Comparison of ENCODE assay signal across 8 cellular contexts in genomic region chr2:25879133-25879730, GRCh38. TPM values are rescaled to one million over a fixed set of nuclear protein-coding genes. Genes with fewer than 3 reads are reported as not detected.
DNase-seq lines count a peak whose midpoint lies in the region; ATAC-seq and TF ChIP-seq lines count a peak whose summit lies in the region.

No MANE protein-coding gene starts in this region.

- TF ChIP-seq CTCF in WI38 (IDR thresholded peaks at IDR 0.05; ENCODE audit: low read depth, low read length) (no peak), hepatocyte (IDR thresholded peaks at IDR 0.05; ENCODE audit: poor library complexity) (no peak)

- H3K4me2 ChIP-seq in hepatocyte, result peak overlapping the region; percentile 74

- peak overlapping the region; percentile 62 for H2AFZ ChIP-seq in hepatocyte

- H3K27ac Mint-ChIP-seq in activated naive CD4-positive, alpha-beta T cell treated with anti-CD3 and anti-CD28 coated beads for 36 hours, result peak overlapping the region; percentile 96

- no peaks in the 10 kb centered on the region for H3K27me3 Mint-ChIP-seq in activated naive CD4-positive, alpha-beta T cell treated with anti-CD3 and anti-CD28 coated beads for 36 hours (ENCODE audit: low read depth)

- H3K9me2 ChIP-seq in hepatocyte (replicated peaks; ENCODE audit: insufficient read depth), result no peaks in the 10 kb centered on the region

- H3K79me2 ChIP-seq in hepatocyte, result peaks cover 30% of the 10 kb centered on the region

- peak overlapping the region; percentile 70 to 75 for H3K9ac ChIP-seq in stomach smooth muscle (ENCODE audit: low read length in 2 of 2)

- H3K4me3 ChIP-seq in WI38 (ENCODE audit: low read depth, low read length) (peak overlapping the region; percentile 92), hepatocyte (peak overlapping the region; percentile 21), stomach smooth muscle (ENCODE audit: low read length in 2 of 2) (peak overlapping the region in 1 of 2 donors; percentile 97)

- DNase-seq in activated naive CD4-positive, alpha-beta T cell treated with anti-CD3 and anti-CD28 coated beads for 36 hours, result no peak
- no peak for DNase-seq in activated naive CD4-positive, alpha-beta T cell treated with anti-CD3 and anti-CD28 coated beads, Interleukin-2, amount 50 U/mL, for 16 hours
- DNase-seq in hepatocyte (ENCODE audit: low spot score), result peak; percentile 45
- no peak for DNase-seq in stimulated activated CD4-positive, alpha-beta T cell treated with anti-CD3 and anti-CD28 coated beads, Interleukin-4, amount 100 ng/mL, for 4 hours
- no peak for DNase-seq in activated CD8-positive, alpha-beta memory T cell treated with anti-CD3 and anti-CD28 coated beads, Interleukin-2, amount 50 U/mL, for 48 hours

- H3K36me3 Mint-ChIP-seq in activated naive CD4-positive, alpha-beta T cell treated with anti-CD3 and anti-CD28 coated beads for 36 hours (ENCODE audit: low read depth), result peaks cover 3% of the 10 kb centered on the region

- H3K4me3 Mint-ChIP-seq in activated naive CD4-positive, alpha-beta T cell treated with anti-CD3 and anti-CD28 coated beads for 36 hours, result peak overlapping the region; percentile 91

- no peaks in the 10 kb centered on the region for H3K4me1 ChIP-seq in hepatocyte (ENCODE audit: insufficient read depth)
- peaks cover 3% of the 10 kb centered on the region for H3K4me1 ChIP-seq in stomach smooth muscle (ENCODE audit: control insufficient read depth, insufficient read depth, low read length)

- WGBS in hepatocyte (ENCODE audit: low lambda C conversion rate, missing lambda C conversion rate), result 70% methylated on average over 5 of the region's 5 CpGs

- CTCF ChIA-PET in activated naive CD4-positive, alpha-beta T cell treated with anti-CD3 and anti-CD28 coated beads for 36 hours (lab: Charles Lee), result interaction anchor here (0.6 to 3.0 kb wide), 6 partner anchors 10 to 626 kb away, joined by 4 to 30 read pairs (median 6); no protein-coding TSS in a partner anchor

- peaks cover 39% of the 10 kb centered on the region for H3K4me1 Mint-ChIP-seq in activated naive CD4-positive, alpha-beta T cell treated with anti-CD3 and anti-CD28 coated beads for 36 hours (ENCODE audit: low read depth)

- H3K9me3 ChIP-seq in hepatocyte (ENCODE audit: low read depth), result no peaks in the 10 kb centered on the region
- no peaks in the 10 kb centered on the region for H3K9me3 ChIP-seq in stomach smooth muscle (ENCODE audit: control insufficient read depth in 2 of 2, low read length in 2 of 2)

- intact Hi-C loops in activated naive CD4-positive, alpha-beta T cell treated with anti-CD3 and anti-CD28 coated beads for 36 hours (cut with micrococcal nuclease), result loop anchor here (2.0 to 5.0 kb wide), 4 partner anchors 54 to 908 kb away; partner anchors contain the start of genes ADGRF3, CENPA, DNAJC27 and SELENOI

- ATAC-seq in GM18502 (IDR thresholded peaks at IDR 0.05; ENCODE audit: poor library complexity, unreplicated experiment), result no peak

- H3K27ac ChIP-seq in hepatocyte (peak overlapping the region; percentile 85), stomach smooth muscle (ENCODE audit: low read length) (peak overlapping the region; percentile 91)

- peaks cover 23% of the 10 kb centered on the region for H4K20me1 ChIP-seq in hepatocyte (ENCODE audit: insufficient read depth, poor library complexity, severe bottlenecking)

- H3K36me3 ChIP-seq in hepatocyte (replicated peaks; ENCODE audit: insufficient read depth, low read depth), result no peaks in the 10 kb centered on the region
- peaks cover 0 to 2% of the 10 kb centered on the region in 2 donors for H3K36me3 ChIP-seq in stomach smooth muscle (ENCODE audit: control insufficient read depth in 2 of 2, insufficient read depth in 2 of 2, low read length in 2 of 2)

- no peaks in the 10 kb centered on the region for H3K27me3 ChIP-seq in hepatocyte
- peaks cover 4 to 7% of the 10 kb centered on the region in 2 donors for H3K27me3 ChIP-seq in stomach smooth muscle (ENCODE audit: control insufficient read depth in 1 of 2, insufficient read depth in 2 of 2, low read length in 2 of 2)

- no peaks in the 10 kb centered on the region for H3K9me3 Mint-ChIP-seq in activated naive CD4-positive, alpha-beta T cell treated with anti-CD3 and anti-CD28 coated beads for 36 hours

RNA-seq across cellular contexts. Expression of gene ASXL2, which starts 0.9 kb away (rescaled TPM):
- total RNA-seq in activated naive CD4-positive, alpha-beta T cell treated with anti-CD3 and anti-CD28 coated beads for 36 hours, result 10 to 100 TPM; 25.2 to 29.1 TPM
- total RNA-seq in hepatocyte, result 13.3 and 15.3 TPM in 2 replicates
- polyA plus RNA-seq in hepatocyte, result 4.3 and 5.8 TPM in 2 replicates
